17 cellular contexts compared by ENCODE assay signal in the genomic region with DNA sequence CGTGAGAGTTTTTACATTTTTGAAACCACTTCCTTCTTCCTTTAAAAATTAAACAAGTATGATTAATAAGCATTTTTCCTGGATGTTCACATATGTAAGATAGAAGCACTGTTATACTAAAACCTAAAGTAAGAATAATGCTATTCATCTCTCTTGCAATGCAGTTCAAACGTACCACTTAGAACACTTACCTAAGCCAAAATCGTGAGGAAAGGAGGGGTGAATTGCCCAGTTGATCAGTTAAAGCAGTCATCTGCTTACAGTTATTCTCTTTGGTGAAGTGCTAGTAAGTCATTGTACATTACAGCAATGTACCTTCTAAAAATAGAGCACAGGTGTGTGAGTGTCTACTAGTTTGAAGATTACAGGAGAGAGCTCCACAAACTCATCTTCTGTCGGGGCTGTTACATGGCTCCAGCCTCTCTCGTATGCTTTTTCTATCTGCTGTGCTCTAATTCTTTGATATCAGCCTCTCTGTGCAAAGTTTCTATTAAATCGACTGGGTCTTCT. TPM values are rescaled to one million over a fixed set of nuclear protein-coding genes. Genes with fewer than 3 reads are reported as not detected.
"Had no signal": no experiment of that assay in that cellular context is flagged by ENCODE, and none has a peak within 500 bp of the region (broad histone marks: within the 10 kb centered on the region; RNA-seq: fewer than 3 reads in every experiment).

No MANE protein-coding gene starts in this region.

- H3K9me3 Mint-ChIP-seq: activated CD8-positive, alpha-beta T cell treated with anti-CD3 and anti-CD28 coated beads for 36 hours; dendritic cell treated with granulocyte-macrophage colony-stimulating factor and Interleukin-4, amounts not matched to agents 40 ng/mL and 50 ng/mL, for 4 days; naive thymus-derived CD4-positive, alpha-beta T cell; stimulated activated memory B cell treated with anti-CD40 and anti-IgM and Interleukin-4, amounts not matched to agents 10 μg/mL and 1 μg/mL and 100 μg/mL, for 72 hours; T-cell had no signal

- H3K27ac Mint-ChIP-seq: activated CD8-positive, alpha-beta T cell treated with anti-CD3 and anti-CD28 coated beads for 36 hours; dendritic cell treated with granulocyte-macrophage colony-stimulating factor and Interleukin-4, amounts not matched to agents 40 ng/mL and 50 ng/mL, for 4 days; immature natural killer cell; naive thymus-derived CD4-positive, alpha-beta T cell; stimulated activated memory B cell treated with anti-CD40 and anti-IgM and Interleukin-4, amounts not matched to agents 10 μg/mL and 1 μg/mL and 100 μg/mL, for 72 hours; T-cell had no signal

- H3K36me3 Mint-ChIP-seq: immature natural killer cell; naive thymus-derived CD4-positive, alpha-beta T cell; stimulated activated memory B cell treated with anti-CD40 and anti-IgM and Interleukin-4, amounts not matched to agents 10 μg/mL and 1 μg/mL and 100 μg/mL, for 72 hours; T-cell had no signal

- H3K9me3 ChIP-seq: psoas muscle, right lobe of liver, spleen had no signal

- H3K4me3 ChIP-seq: psoas muscle, right lobe of liver, spleen had no signal

- ATAC-seq: activated CD8-positive, alpha-beta T cell treated with anti-CD3 and anti-CD28 coated beads for 36 hours; left colon; naive thymus-derived CD4-positive, alpha-beta T cell; psoas muscle; right lobe of liver; stimulated activated memory B cell treated with anti-CD40 and anti-IgM and Interleukin-4, amounts not matched to agents 10 μg/mL and 1 μg/mL and 100 μg/mL, for 72 hours; T-cell had no signal

- H3K27ac ChIP-seq: psoas muscle, right lobe of liver, spleen had no signal

- H3K4me1 ChIP-seq: psoas muscle, right lobe of liver had no signal

- H3K36me3 ChIP-seq: right lobe of liver, spleen had no signal

- DNase-seq: activated CD4-positive, alpha-beta T cell treated with anti-CD3 and anti-CD28 coated beads for 4 hours; activated CD8-positive, alpha-beta memory T cell treated with anti-CD3 and anti-CD28 coated beads, Interleukin-2, amount 50 U/mL, for 48 hours; activated CD8-positive, alpha-beta T cell treated with anti-CD3 and anti-CD28 coated beads for 36 hours; activated naive CD4-positive, alpha-beta T cell; immature natural killer cell; left colon; naive thymus-derived CD4-positive, alpha-beta T cell; psoas muscle; right lobe of liver; spleen; stimulated activated CD4-positive, alpha-beta T cell treated with anti-CD3 and anti-CD28 coated beads, Interleukin-1b, Interleukin-23, amount 100 ng/mL, for 48 hours; T-cell; T1000; trophoblast cell had no signal

RNA-seq across cellular contexts. Expression of gene NCAM2, which starts 3.4 kb away (rescaled TPM):
- total RNA-seq: activated CD8-positive, alpha-beta T cell treated with anti-CD3 and anti-CD28 coated beads for 36 hours; epithelial cell of proximal tubule; naive thymus-derived CD4-positive, alpha-beta T cell had no signal
